In genomic region chr1:224681816-224682215, GRCh38 we compare ENCODE assay signal across 2 cellular contexts.
TF ChIP-seq lines count a peak whose summit lies in the region.

No MANE protein-coding gene starts in this region.

TF ChIP-seq in GM23338, 12 proteins besides CTCF, POLR2A, EP300 and RAD21:
- TF ChIP-seq JUNB (IDR thresholded peaks at IDR 0.05; ENCODE audit: unreplicated experiment) (no peak), EZH2phosphoT487 (IDR thresholded peaks at IDR 0.05; ENCODE audit: unreplicated experiment) (no peak), EZH2 (IDR thresholded peaks at IDR 0.05; ENCODE audit: low read depth, unreplicated experiment) (no peak), STAT1 (IDR thresholded peaks at IDR 0.05; ENCODE audit: unreplicated experiment) (no peak), CREB1 (CRISPR knock-in tag; IDR thresholded peaks at IDR 0.05; ENCODE audit: low read depth) (no peak), ZNF462 (CRISPR knock-in tag; IDR thresholded peaks at IDR 0.05) (no peak), ZNF331 (CRISPR knock-in tag; IDR thresholded peaks at IDR 0.05; ENCODE audit: low read depth) (no peak), ETS1 (IDR thresholded peaks at IDR 0.05) (no peak), REST (IDR thresholded peaks at IDR 0.05; ENCODE audit: unreplicated experiment) (no peak), NANOG (IDR thresholded peaks at IDR 0.05; ENCODE audit: borderline replicate concordance) (no peak), ZNF114 (CRISPR knock-in tag; IDR thresholded peaks at IDR 0.05) (no peak), POLR2AphosphoS5 (IDR thresholded peaks at IDR 0.05; ENCODE audit: low read depth) (no peak)

TF ChIP-seq in H1, 55 proteins besides CTCF, POLR2A, EP300 and RAD21:
- TF ChIP-seq SIRT6 (IDR thresholded peaks at IDR 0.05; ENCODE audit: low read length) (no peak), SUZ12 (IDR thresholded peaks at IDR 0.05; ENCODE audit: low read length) (no peak), SRF (IDR thresholded peaks at IDR 0.05; ENCODE audit: low read depth, low read length) (no peak), RBBP5 (IDR thresholded peaks at IDR 0.05; ENCODE audit: borderline replicate concordance, low read depth, low read length) (no peak), EZH2 (IDR thresholded peaks at IDR 0.05; ENCODE audit: low read depth, low read length, severe bottlenecking) (no peak), ASH2L (IDR thresholded peaks at IDR 0.05; ENCODE audit: low read length) (no peak), ATF3 (IDR thresholded peaks at IDR 0.05; ENCODE audit: insufficient read depth, low read depth, low read length) (no peak), SAP30 (IDR thresholded peaks at IDR 0.05; ENCODE audit: insufficient read depth, insufficient replicate concordance, low read length) (no peak)
